9 cellular contexts compared by ENCODE assay signal in the genomic region with DNA sequence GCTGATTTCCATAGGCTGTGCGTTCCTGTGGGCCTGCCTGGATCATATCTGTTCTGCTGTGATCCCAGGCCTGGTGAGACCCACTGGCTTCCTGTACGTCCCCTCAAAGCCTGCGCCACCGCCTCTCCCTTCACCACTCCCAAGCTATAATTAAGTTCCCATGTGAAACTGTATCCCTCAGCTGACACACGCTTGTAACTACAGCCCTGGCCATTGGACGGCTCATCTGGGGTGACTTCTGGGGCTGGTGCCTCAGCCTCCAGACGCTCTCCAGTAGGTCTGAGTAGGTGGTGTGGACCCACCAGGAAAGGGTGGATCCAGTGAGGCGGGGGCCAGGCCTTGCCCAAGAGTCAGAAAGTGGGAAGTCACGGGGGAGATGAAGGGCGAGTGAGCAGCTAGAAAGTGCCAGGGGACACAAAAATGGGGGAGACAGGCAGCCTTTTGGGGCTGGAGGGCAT. TPM values are rescaled to one million over a fixed set of nuclear protein-coding genes. Genes with fewer than 3 reads are reported as not detected.
DNase-seq lines count a peak whose midpoint lies in the region; ATAC-seq, FAIRE-seq and TF ChIP-seq lines count a peak whose summit lies in the region.
"Had no signal": no experiment of that assay in that cellular context is flagged by ENCODE, and none has a peak within 500 bp of the region (broad histone marks: within the 10 kb centered on the region; RNA-seq: fewer than 3 reads in every experiment).

No MANE protein-coding gene starts in this region.

- peak; percentile 89 for DNase-seq in CD1c-positive myeloid dendritic cell (ENCODE audit: extremely low spot score)
- peak; percentile 91 for DNase-seq in MV-4-11 (lab: John Stamatoyannopoulos, UW)
- no peak for DNase-seq in bronchial epithelial cell (ENCODE audit: low read depth)
- no peak for DNase-seq in mesothelial cell of epicardium (ENCODE audit: low spot score in 2 of 2, unreplicated experiment in 2 of 2)
- DNase-seq in activated CD8-positive, alpha-beta memory T cell treated with anti-CD3 and anti-CD28 coated beads, Interleukin-2, amount 50 U/mL, for 48 hours: no peak
- DNase-seq in stimulated activated CD4-positive, alpha-beta T cell treated with anti-CD3 and anti-CD28 coated beads, Interleukin-4, amount 100 ng/mL, for 1 hour: no peak
- DNase-seq in DMS114 treated with DMSO at 0.1 percent for 48 hours (lab: John Stamatoyannopoulos, UW; ENCODE audit: unreplicated experiment): no peak
- DNase-seq: naive B cell had no signal

- H3K9me3 Mint-ChIP-seq in mesothelial cell of epicardium: no peaks in the 10 kb centered on the region

- peaks cover 48% of the 10 kb centered on the region for H3K4me1 Mint-ChIP-seq in mesothelial cell of epicardium

- no peak overlapping the region for H3K4me3 ChIP-seq in bronchial epithelial cell (ENCODE audit: low read depth, low read length)

- TF ChIP-seq CTCF in bronchial epithelial cell (IDR thresholded peaks at IDR 0.05; ENCODE audit: insufficient read depth, low read length, severe bottlenecking): no peak
- TF ChIP-seq CTCF in mesothelial cell of epicardium (IDR thresholded peaks at IDR 0.05; ENCODE audit: unreplicated experiment): no peak

- H3K27me3 Mint-ChIP-seq in mesothelial cell of epicardium (ENCODE audit: low read depth): no peaks in the 10 kb centered on the region
- H3K27me3 Mint-ChIP-seq: naive B cell had no signal

- H3K4me3 Mint-ChIP-seq in mesothelial cell of epicardium: peak overlapping the region; percentile 3
- H3K4me3 Mint-ChIP-seq: naive B cell had no signal

- ATAC-seq in GM18907 (IDR thresholded peaks at IDR 0.05; ENCODE audit: unreplicated experiment): no peak

- H3K27ac Mint-ChIP-seq in mesothelial cell of epicardium: peak overlapping the region; percentile 92

- peaks cover 3% of the 10 kb centered on the region for H3K36me3 Mint-ChIP-seq in mesothelial cell of epicardium

- no peaks in the 10 kb centered on the region for H3K27me3 ChIP-seq in bronchial epithelial cell (ENCODE audit: control insufficient read depth, insufficient read depth, low read length)

- peak; percentile 82 for FAIRE-seq in bronchial epithelial cell (lab: Jason Lieb, UNC)

- peaks cover 1% of the 10 kb centered on the region for H3K36me3 ChIP-seq in bronchial epithelial cell (ENCODE audit: control insufficient read depth, insufficient read depth, low read length)

RNA-seq across cellular contexts. Expression of gene PPARD, which starts 21.0 kb away (rescaled TPM):
- total RNA-seq in bronchial epithelial cell (10.3 and 16.9 TPM in 2 replicates), mesothelial cell of epicardium (19.5 to 21.7 TPM (median 20.8 TPM) in 3 replicates)

Comparison
In these comparisons a context has a peak if more than half of its experiments do, and no peak if none do; other contexts are left out.
1. DNase-seq: peak in CD1c-positive myeloid dendritic cell (single experiment) and MV-4-11 (single experiment); none in bronchial epithelial cell (single experiment), mesothelial cell of epicardium (0 of 2), activated CD8-positive, alpha-beta memory T cell treated with anti-CD3 and anti-CD28 coated beads, Interleukin-2, amount 50 U/mL, for 48 hours (single experiment), stimulated activated CD4-positive, alpha-beta T cell treated with anti-CD3 and anti-CD28 coated beads, Interleukin-4, amount 100 ng/mL, for 1 hour (single experiment) and DMS114 treated with DMSO at 0.1 percent for 48 hours (single experiment).